9 cellular contexts compared by ENCODE assay signal in the genomic region with DNA sequence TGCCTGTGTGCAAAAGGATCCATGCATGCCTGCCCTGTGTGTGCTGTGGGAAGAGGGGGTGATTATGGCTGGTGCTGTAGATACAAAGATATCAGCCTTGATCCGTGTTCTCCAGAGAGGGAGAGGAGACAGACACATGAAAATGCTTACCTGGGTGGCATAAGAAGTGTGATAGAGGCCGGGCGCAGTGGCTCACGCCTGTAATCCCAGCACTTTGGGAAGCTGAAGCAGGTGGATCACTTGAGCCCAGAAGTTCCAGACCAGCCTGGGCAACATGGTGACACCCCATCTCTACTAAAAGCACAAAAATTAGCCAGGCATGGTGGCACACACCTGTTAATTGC. TPM values are rescaled to one million over a fixed set of nuclear protein-coding genes. Genes with fewer than 3 reads are reported as not detected.
DNase-seq lines count a peak whose midpoint lies in the region; ATAC-seq, FAIRE-seq and TF ChIP-seq lines count a peak whose summit lies in the region.
"Not testable (repeated sequence)": the region's sequence is repeated elsewhere in the genome, so short reads cannot be mapped to it uniquely, and the experiment has no call there.
"Had no signal": no experiment of that assay in that cellular context is flagged by ENCODE, and none has a peak within 500 bp of the region (broad histone marks: within the 10 kb centered on the region; RNA-seq: fewer than 3 reads in every experiment).

No MANE protein-coding gene starts in this region.

- TF ChIP-seq CTCF in coronary artery (IDR thresholded peaks at IDR 0.05); spleen (IDR thresholded peaks at IDR 0.05 in 8 of 11, conservative IDR thresholded peaks at IDR 0.05 in 3 of 11); uterus (IDR thresholded peaks at IDR 0.05): not testable (repeated sequence)

- peaks cover 0 to 13% (median 10%) of the 10 kb centered on the region in 6 donors for H3K36me3 ChIP-seq in spleen
- H3K36me3 ChIP-seq in uterus: not testable (repeated sequence)

- H3K27me3 ChIP-seq in spleen (replicated peaks in 1 of 7); uterus: not testable (repeated sequence)

- ATAC-seq in T-helper 17 cell; activated naive CD4-positive, alpha-beta T cell treated with anti-CD3 and anti-CD28 coated beads, Interleukin-2, amount 50 U/mL, for 72 hours; left ventricle myocardium superior; naive thymus-derived CD8-positive, alpha-beta T cell: not testable (repeated sequence)

- WGBS in spleen, 5 donors: 80 to 93% (median 88%) methylated on average over 4 of the region's 4 CpGs

- H3K27me3 Mint-ChIP-seq in T-helper 17 cell; naive thymus-derived CD8-positive, alpha-beta T cell: not testable (repeated sequence)

- not testable (repeated sequence) for TF ChIP-seq POLR2A in spleen (IDR thresholded peaks at IDR 0.05); uterus (IDR thresholded peaks at IDR 0.05)

- FAIRE-seq in GM19239 (lab: Jason Lieb, UNC): peak; percentile 8

- not testable (repeated sequence) for DNase-seq in GM19239 (ENCODE audit: insufficient read length, low spot score); T-helper 17 cell; activated naive CD4-positive, alpha-beta T cell treated with anti-CD3 and anti-CD28 coated beads, Interleukin-2, amount 50 U/mL, for 72 hours (ENCODE audit: low spot score in 2 of 2); coronary artery (ENCODE audit: low spot score); naive thymus-derived CD8-positive, alpha-beta T cell; spleen; uterus
- peak; percentile 24 for DNase-seq in left ventricle myocardium superior

- not testable (repeated sequence) for H3K9me3 ChIP-seq in T-helper 17 cell (ENCODE audit: control insufficient read depth, low read length, poor library complexity, severe bottlenecking); spleen; uterus

- intact Hi-C loops in left ventricle myocardium superior (cut with micrococcal nuclease); spleen (cut with DNase I; ENCODE audit: low total_unique reads); uterus (cut with DNase I; ENCODE audit: low total_unique reads): not testable (repeated sequence)

- H3K27ac Mint-ChIP-seq in T-helper 17 cell: peak overlapping the region; percentile 100
- peak overlapping the region; percentile 97 to 99 for H3K27ac Mint-ChIP-seq in activated naive CD4-positive, alpha-beta T cell treated with anti-CD3 and anti-CD28 coated beads, Interleukin-2, amount 50 U/mL, for 72 hours
- peak overlapping the region; percentile 98 to 100 (median 99) for H3K27ac Mint-ChIP-seq in naive thymus-derived CD8-positive, alpha-beta T cell

- H3K4me3 ChIP-seq in coronary artery (peak overlapping the region; percentile 64), spleen (peak overlapping the region in 1 of 8 donors; percentile 58)
- not testable (repeated sequence) for H3K4me3 ChIP-seq in uterus

- H3K36me3 Mint-ChIP-seq in T-helper 17 cell (ENCODE audit: low read depth); naive thymus-derived CD8-positive, alpha-beta T cell: not testable (repeated sequence)
- peaks cover 20 to 21% of the 10 kb centered on the region in 2 donors for H3K36me3 Mint-ChIP-seq in activated naive CD4-positive, alpha-beta T cell treated with anti-CD3 and anti-CD28 coated beads, Interleukin-2, amount 50 U/mL, for 72 hours

- peak overlapping the region; percentile 82 for H3K4me3 Mint-ChIP-seq in T-helper 17 cell
- H3K4me3 Mint-ChIP-seq in naive thymus-derived CD8-positive, alpha-beta T cell: peak overlapping the region in 9 of 10 donors; percentile 20 to 91 (median 62)

- POLR2A ChIA-PET in naive thymus-derived CD8-positive, alpha-beta T cell (lab: Charles Lee): interaction anchor here (0.9 to 16.4 kb wide), 4 partner anchors 10 to 79 kb away, joined by 3 to 590 read pairs (median 226); partner anchors contain the start of genes PLK3 and RNU5D-1

- H3K27ac ChIP-seq in coronary artery (peak overlapping the region; percentile 100), spleen (peak overlapping the region; percentile 95 to 99 (median 96)), uterus (peak overlapping the region; percentile 99 to 100)

- H3K9me3 Mint-ChIP-seq in activated naive CD4-positive, alpha-beta T cell treated with anti-CD3 and anti-CD28 coated beads, Interleukin-2, amount 50 U/mL, for 72 hours; naive thymus-derived CD8-positive, alpha-beta T cell: not testable (repeated sequence)

- H3K4me1 ChIP-seq in spleen: peaks cover 51 to 99% (median 87%) of the 10 kb centered on the region in 6 donors
- H3K4me1 ChIP-seq in uterus: peaks cover 21 to 55% of the 10 kb centered on the region in 2 donors

- H3K4me1 Mint-ChIP-seq in T-helper 17 cell: peaks cover 67% of the 10 kb centered on the region
- peaks cover 40 to 81% (median 79%) of the 10 kb centered on the region in 4 donors for H3K4me1 Mint-ChIP-seq in naive thymus-derived CD8-positive, alpha-beta T cell

RNA-seq across cellular contexts. Expression of gene BTBD19, which starts 2.4 kb away (rescaled TPM):
- total RNA-seq in T-helper 17 cell: 10 to 100 TPM; 43.1 to 56.6 TPM
- total RNA-seq in activated naive CD4-positive, alpha-beta T cell treated with anti-CD3 and anti-CD28 coated beads, Interleukin-2, amount 50 U/mL, for 72 hours: 10 to 100 TPM in 1 of 2 donors, 1 to 10 TPM in 1; 9.7 to 16.7 TPM
- total RNA-seq in left ventricle myocardium superior: 2.5 TPM
- total RNA-seq in naive thymus-derived CD8-positive, alpha-beta T cell: 1 to 10 TPM; 6.5 to 8.8 TPM
- under 1 TPM; 0.16 to 0.47 (median 0.44) TPM for polyA plus RNA-seq in naive thymus-derived CD8-positive, alpha-beta T cell
- total RNA-seq in spleen: 10 to 100 TPM in 1 of 7 donors, 1 to 10 TPM in 6; 2.8 to 11.9 (median 7.3) TPM
- 1 to 10 TPM in 2 of 3 donors, under 1 TPM in 1; 0.73 to 5.5 (median 1.1) TPM for polyA plus RNA-seq in spleen
- 10 to 100 TPM in 1 of 4 donors, 1 to 10 TPM in 3; 3.8 to 41.9 (median 6.6) TPM for total RNA-seq in uterus

RNA-seq across cellular contexts. Expression of gene DYNLT4, which starts 3.6 kb away (rescaled TPM):
- total RNA-seq in T-helper 17 cell (1 to 10 TPM; 5.5 to 6.2 TPM), left ventricle myocardium superior (0.35 TPM), spleen (1 to 10 TPM in 2 of 7 donors, under 1 TPM in 2, not detected in 3; 0.82 to 2.1 (median 1.1) TPM), uterus (1 to 10 TPM in 1 of 4 donors, not detected in 3; 4.4 TPM)
- under 1 TPM; 0.32 to 0.80 TPM for total RNA-seq in activated naive CD4-positive, alpha-beta T cell treated with anti-CD3 and anti-CD28 coated beads, Interleukin-2, amount 50 U/mL, for 72 hours
- 1 to 10 TPM; 1.2 to 2.1 TPM for total RNA-seq in naive thymus-derived CD8-positive, alpha-beta T cell
- polyA plus RNA-seq in naive thymus-derived CD8-positive, alpha-beta T cell: under 1 TPM in 2 of 3 donors, not detected in 1; 0.24 to 0.86 TPM
- polyA plus RNA-seq in spleen: under 1 TPM; 0.15 to 0.58 (median 0.22) TPM
- total RNA-seq: HT1080 had no signal

RNA-seq across cellular contexts. Expression of gene PLK3, which starts 10.6 kb away (rescaled TPM):
- total RNA-seq in T-helper 17 cell (100 to 1,000 TPM; 389 to 523 TPM), left ventricle myocardium superior (7.5 TPM), spleen (10 to 100 TPM; 22.0 to 51.7 (median 33.1) TPM), uterus (10 to 100 TPM in 3 of 4 donors, 1 to 10 TPM in 1; 1.8 to 36.6 (median 21.1) TPM)
- total RNA-seq in activated naive CD4-positive, alpha-beta T cell treated with anti-CD3 and anti-CD28 coated beads, Interleukin-2, amount 50 U/mL, for 72 hours: 10 to 100 TPM; 39.6 to 80.8 TPM
- 100 to 1,000 TPM; 139 to 140 TPM for total RNA-seq in naive thymus-derived CD8-positive, alpha-beta T cell
- polyA plus RNA-seq in naive thymus-derived CD8-positive, alpha-beta T cell: 10 to 100 TPM; 14.3 to 36.0 (median 25.5) TPM
- 10 to 100 TPM; 14.7 to 24.6 (median 24.3) TPM for polyA plus RNA-seq in spleen

RNA-seq across cellular contexts. Expression of gene BEST4, which starts 22.8 kb away (rescaled TPM):
- total RNA-seq in T-helper 17 cell (1 to 10 TPM; 1.1 to 1.4 TPM), left ventricle myocardium superior (0.12 TPM), spleen (under 1 TPM in 4 of 7 donors, not detected in 3; 0.16 to 0.61 (median 0.30) TPM), uterus (1 to 10 TPM in 1 of 4 donors, under 1 TPM in 1, not detected in 2; 0.21 to 1.0 TPM)
- 1 to 10 TPM in 1 of 2 donors, under 1 TPM in 1; 0.80 to 1.8 TPM for total RNA-seq in activated naive CD4-positive, alpha-beta T cell treated with anti-CD3 and anti-CD28 coated beads, Interleukin-2, amount 50 U/mL, for 72 hours
- 1 to 10 TPM; 1.6 to 2.2 TPM for total RNA-seq in naive thymus-derived CD8-positive, alpha-beta T cell
- polyA plus RNA-seq in naive thymus-derived CD8-positive, alpha-beta T cell: under 1 TPM in 2 of 3 donors, not detected in 1; 0.29 to 0.32 TPM
- polyA plus RNA-seq in spleen: under 1 TPM; 0.32 to 0.89 (median 0.80) TPM
- total RNA-seq: HT1080 had no signal

RNA-seq across cellular contexts. Expression of gene PTCH2, which starts 32.3 kb away (rescaled TPM):
- total RNA-seq in T-helper 17 cell (1 to 10 TPM; 1.6 to 1.7 TPM), left ventricle myocardium superior (0.40 TPM), spleen (1 to 10 TPM; 1.0 to 1.5 (median 1.2) TPM), uterus (1 to 10 TPM; 3.1 to 8.1 (median 5.4) TPM)
- 1 to 10 TPM in 1 of 2 donors, under 1 TPM in 1; 0.99 to 1.5 TPM for total RNA-seq in activated naive CD4-positive, alpha-beta T cell treated with anti-CD3 and anti-CD28 coated beads, Interleukin-2, amount 50 U/mL, for 72 hours
- total RNA-seq in naive thymus-derived CD8-positive, alpha-beta T cell: 1 to 10 TPM; 1.6 to 2.0 TPM
- not detected for polyA plus RNA-seq in naive thymus-derived CD8-positive, alpha-beta T cell
- 1 to 10 TPM in 2 of 3 donors, under 1 TPM in 1; 0.56 to 1.6 (median 1.3) TPM for polyA plus RNA-seq in spleen
- total RNA-seq: HT1080 had no signal
